ENCODE assay signal across 12 cellular contexts in genomic region chr1:11985851-11986250, GRCh38. TPM values are rescaled to one million over a fixed set of nuclear protein-coding genes. Genes with fewer than 3 reads are reported as not detected.
DNase-seq lines count a peak whose midpoint lies in the region; TF ChIP-seq lines count a peak whose summit lies in the region.
"Had no signal": no experiment of that assay in that cellular context is flagged by ENCODE, and none has a peak within 500 bp of the region (broad histone marks: within the 10 kb centered on the region; RNA-seq: fewer than 3 reads in every experiment).

No MANE protein-coding gene starts in this region.

- no peaks in the 10 kb centered on the region for H3K27me3 Mint-ChIP-seq in activated CD4-positive, alpha-beta memory T cell treated with anti-CD3 and anti-CD28 coated beads, Interleukin-2, amount 10 ng/mL, durations not matched to agents 7 days and 5 days
- no peaks in the 10 kb centered on the region for H3K27me3 Mint-ChIP-seq in activated CD4-positive, alpha-beta memory T cell treated with anti-CD3 and anti-CD28 coated beads for 36 hours

- no peak overlapping the region for H3K4me3 Mint-ChIP-seq in activated CD4-positive, alpha-beta memory T cell treated with anti-CD3 and anti-CD28 coated beads, Interleukin-2, amount 10 ng/mL, durations not matched to agents 7 days and 5 days
- H3K4me3 Mint-ChIP-seq in activated CD4-positive, alpha-beta memory T cell treated with anti-CD3 and anti-CD28 coated beads for 36 hours = no peak overlapping the region

- TF ChIP-seq CTCF in NB4 (IDR thresholded peaks at IDR 0.05; ENCODE audit: low read depth, low read length) (no peak), esophagus muscularis mucosa (IDR thresholded peaks at IDR 0.05) (no peak)

- WGBS in esophagus muscularis mucosa = 56% methylated on average over 6 of the region's 7 CpGs

- no peaks in the 10 kb centered on the region for H3K9me3 ChIP-seq in esophagus muscularis mucosa
- H3K9me3 ChIP-seq: thyroid gland had no signal

- peaks cover 17 to 88% (median 75%) of the 10 kb centered on the region in 4 donors for H3K36me3 ChIP-seq in esophagus muscularis mucosa

- no peak for TF ChIP-seq EP300 in esophagus muscularis mucosa (IDR thresholded peaks at IDR 0.05)

- intact Hi-C loops in activated CD4-positive, alpha-beta memory T cell treated with anti-CD3 and anti-CD28 coated beads for 36 hours (cut with micrococcal nuclease) = no loop called here
- intact Hi-C loops in esophagus muscularis mucosa (cut with DNase I) = no loop called here

- TF ChIP-seq POLR2A in NB4 (IDR thresholded peaks at IDR 0.05; ENCODE audit: extremely low read depth, insufficient read length) (no peak), esophagus muscularis mucosa (IDR thresholded peaks at IDR 0.05; ENCODE audit: low read depth) (no peak)

- peak overlapping the region; percentile 36 for H3K27ac Mint-ChIP-seq in activated CD4-positive, alpha-beta memory T cell treated with anti-CD3 and anti-CD28 coated beads, Interleukin-2, amount 10 ng/mL, durations not matched to agents 7 days and 5 days
- no peak overlapping the region for H3K27ac Mint-ChIP-seq in activated CD4-positive, alpha-beta memory T cell treated with anti-CD3 and anti-CD28 coated beads for 36 hours

- POLR2A ChIA-PET in activated CD4-positive, alpha-beta memory T cell treated with anti-CD3 and anti-CD28 coated beads, Interleukin-2, amount 10 ng/mL, durations not matched to agents 7 days and 5 days (lab: Charles Lee) = interaction anchor here (9.9 kb wide), 1 partner anchor 76 kb away, joined by 296 read pairs; no protein-coding TSS in a partner anchor
- POLR2A ChIA-PET in activated CD4-positive, alpha-beta memory T cell treated with anti-CD3 and anti-CD28 coated beads for 36 hours (lab: Charles Lee) = no interaction called here

- no peaks in the 10 kb centered on the region for H3K27me3 ChIP-seq in esophagus muscularis mucosa
- H3K27me3 ChIP-seq: cardiac muscle cell, thyroid gland had no signal

- H3K27ac ChIP-seq in esophagus muscularis mucosa (replicated peaks in 1 of 4) = peak overlapping the region; percentile 86 to 96 (median 93)
- H3K27ac ChIP-seq: cardiac muscle cell, epithelial cell of prostate had no signal

- DNase-seq in activated CD4-positive, alpha-beta memory T cell treated with anti-CD3 and anti-CD28 coated beads, Interleukin-2, amount 10 ng/mL, durations not matched to agents 7 days and 5 days = no peak
- DNase-seq in activated CD4-positive, alpha-beta memory T cell treated with anti-CD3 and anti-CD28 coated beads for 36 hours = no peak
- peak; percentile 81 for DNase-seq in NB4 (ENCODE audit: low read depth)
- DNase-seq in esophagus muscularis mucosa (ENCODE audit: extremely low spot score) = no peak
- peak; percentile 25 for DNase-seq in skeletal muscle cell (ENCODE audit: low read depth)
- DNase-seq in NCI-H1048 (lab: John Stamatoyannopoulos, UW) = no peak
- no peak for DNase-seq in HPDE6-E6E7 (ENCODE audit: extremely low spot score)
- no peak for DNase-seq in GM19240 (ENCODE audit: insufficient read length, low spot score)
- DNase-seq: NCI-H446 treated with DMSO at 0.1 percent for 48 hours, thyroid gland had no signal

- peak overlapping the region; percentile 18 for H3K4me3 ChIP-seq in NB4 (ENCODE audit: low read depth, low read length)
- H3K4me3 ChIP-seq in esophagus muscularis mucosa = no peak overlapping the region
- no peak overlapping the region for H3K4me3 ChIP-seq in skeletal muscle cell (ENCODE audit: low read depth, low read length)
- H3K4me3 ChIP-seq: cardiac muscle cell, thyroid gland had no signal

- peaks cover 43% of the 10 kb centered on the region for H3K4me1 Mint-ChIP-seq in activated CD4-positive, alpha-beta memory T cell treated with anti-CD3 and anti-CD28 coated beads, Interleukin-2, amount 10 ng/mL, durations not matched to agents 7 days and 5 days
- H3K4me1 Mint-ChIP-seq in activated CD4-positive, alpha-beta memory T cell treated with anti-CD3 and anti-CD28 coated beads for 36 hours (ENCODE audit: low read depth) = peaks cover 35% of the 10 kb centered on the region

- H3K36me3 Mint-ChIP-seq in activated CD4-positive, alpha-beta memory T cell treated with anti-CD3 and anti-CD28 coated beads, Interleukin-2, amount 10 ng/mL, durations not matched to agents 7 days and 5 days (ENCODE audit: low read depth) = peaks cover 48% of the 10 kb centered on the region
- H3K36me3 Mint-ChIP-seq in activated CD4-positive, alpha-beta memory T cell treated with anti-CD3 and anti-CD28 coated beads for 36 hours = peaks cover 34% of the 10 kb centered on the region

- peaks cover 71 to 99% (median 77%) of the 10 kb centered on the region in 4 donors for H3K4me1 ChIP-seq in esophagus muscularis mucosa

- no peaks in the 10 kb centered on the region for H3K9me3 Mint-ChIP-seq in activated CD4-positive, alpha-beta memory T cell treated with anti-CD3 and anti-CD28 coated beads, Interleukin-2, amount 10 ng/mL, durations not matched to agents 7 days and 5 days
- H3K9me3 Mint-ChIP-seq in activated CD4-positive, alpha-beta memory T cell treated with anti-CD3 and anti-CD28 coated beads for 36 hours = no peaks in the 10 kb centered on the region

- CTCF ChIA-PET in activated CD4-positive, alpha-beta memory T cell treated with anti-CD3 and anti-CD28 coated beads, Interleukin-2, amount 10 ng/mL, durations not matched to agents 7 days and 5 days (lab: Charles Lee) = no interaction called here
- CTCF ChIA-PET in activated CD4-positive, alpha-beta memory T cell treated with anti-CD3 and anti-CD28 coated beads for 36 hours (lab: Charles Lee) = no interaction called here

RNA-seq across cellular contexts. Expression of gene MFN2, which starts 5.6 kb away (rescaled TPM):
- 10 to 100 TPM; 51.4 to 52.1 TPM for total RNA-seq in activated CD4-positive, alpha-beta memory T cell treated with anti-CD3 and anti-CD28 coated beads, Interleukin-2, amount 10 ng/mL, durations not matched to agents 7 days and 5 days
- total RNA-seq in activated CD4-positive, alpha-beta memory T cell treated with anti-CD3 and anti-CD28 coated beads for 36 hours = 10 to 100 TPM; 52.0 to 58.1 TPM
- 100 to 1,000 TPM; 166 to 242 (median 191) TPM for total RNA-seq in esophagus muscularis mucosa

RNA-seq across cellular contexts. Expression of gene MIIP, which starts 33.4 kb away (rescaled TPM):
- total RNA-seq in activated CD4-positive, alpha-beta memory T cell treated with anti-CD3 and anti-CD28 coated beads, Interleukin-2, amount 10 ng/mL, durations not matched to agents 7 days and 5 days = 10 to 100 TPM; 98.3 to 98.6 TPM
- total RNA-seq in activated CD4-positive, alpha-beta memory T cell treated with anti-CD3 and anti-CD28 coated beads for 36 hours = 10 to 100 TPM; 46.1 to 47.9 TPM
- total RNA-seq in esophagus muscularis mucosa = 10 to 100 TPM; 30.7 to 52.3 (median 39.8) TPM

RNA-seq across cellular contexts. Expression of gene PLOD1, which starts 51.3 kb away (rescaled TPM):
- total RNA-seq in activated CD4-positive, alpha-beta memory T cell treated with anti-CD3 and anti-CD28 coated beads, Interleukin-2, amount 10 ng/mL, durations not matched to agents 7 days and 5 days = 10 to 100 TPM; 15.7 to 16.5 TPM
- total RNA-seq in activated CD4-positive, alpha-beta memory T cell treated with anti-CD3 and anti-CD28 coated beads for 36 hours = 10 to 100 TPM; 11.0 to 13.5 TPM
- 100 to 1,000 TPM in 1 of 4 donors, 10 to 100 TPM in 3; 67.5 to 111 (median 75.0) TPM for total RNA-seq in esophagus muscularis mucosa

RNA-seq across cellular contexts. Expression of gene KIAA2013, which starts 59.6 kb away (rescaled TPM):
- 10 to 100 TPM; 41.5 to 41.9 TPM for total RNA-seq in activated CD4-positive, alpha-beta memory T cell treated with anti-CD3 and anti-CD28 coated beads, Interleukin-2, amount 10 ng/mL, durations not matched to agents 7 days and 5 days
- total RNA-seq in activated CD4-positive, alpha-beta memory T cell treated with anti-CD3 and anti-CD28 coated beads for 36 hours = 10 to 100 TPM; 22.9 to 23.4 TPM
- total RNA-seq in esophagus muscularis mucosa = 100 to 1,000 TPM in 2 of 4 donors, 10 to 100 TPM in 2; 77.7 to 145 (median 104) TPM

Comparison
In these comparisons a context has a peak if more than half of its experiments do, and no peak if none do; other contexts are left out.
1. DNase-seq: peak in NB4 (single experiment) and skeletal muscle cell (single experiment); none in activated CD4-positive, alpha-beta memory T cell treated with anti-CD3 and anti-CD28 coated beads, Interleukin-2, amount 10 ng/mL, durations not matched to agents 7 days and 5 days (single experiment), activated CD4-positive, alpha-beta memory T cell treated with anti-CD3 and anti-CD28 coated beads for 36 hours (single experiment), esophagus muscularis mucosa (single experiment), NCI-H1048 (single experiment), HPDE6-E6E7 (single experiment) and GM19240 (single experiment).